Comparison of ENCODE assay signal across 7 cellular contexts in the genomic region with DNA sequence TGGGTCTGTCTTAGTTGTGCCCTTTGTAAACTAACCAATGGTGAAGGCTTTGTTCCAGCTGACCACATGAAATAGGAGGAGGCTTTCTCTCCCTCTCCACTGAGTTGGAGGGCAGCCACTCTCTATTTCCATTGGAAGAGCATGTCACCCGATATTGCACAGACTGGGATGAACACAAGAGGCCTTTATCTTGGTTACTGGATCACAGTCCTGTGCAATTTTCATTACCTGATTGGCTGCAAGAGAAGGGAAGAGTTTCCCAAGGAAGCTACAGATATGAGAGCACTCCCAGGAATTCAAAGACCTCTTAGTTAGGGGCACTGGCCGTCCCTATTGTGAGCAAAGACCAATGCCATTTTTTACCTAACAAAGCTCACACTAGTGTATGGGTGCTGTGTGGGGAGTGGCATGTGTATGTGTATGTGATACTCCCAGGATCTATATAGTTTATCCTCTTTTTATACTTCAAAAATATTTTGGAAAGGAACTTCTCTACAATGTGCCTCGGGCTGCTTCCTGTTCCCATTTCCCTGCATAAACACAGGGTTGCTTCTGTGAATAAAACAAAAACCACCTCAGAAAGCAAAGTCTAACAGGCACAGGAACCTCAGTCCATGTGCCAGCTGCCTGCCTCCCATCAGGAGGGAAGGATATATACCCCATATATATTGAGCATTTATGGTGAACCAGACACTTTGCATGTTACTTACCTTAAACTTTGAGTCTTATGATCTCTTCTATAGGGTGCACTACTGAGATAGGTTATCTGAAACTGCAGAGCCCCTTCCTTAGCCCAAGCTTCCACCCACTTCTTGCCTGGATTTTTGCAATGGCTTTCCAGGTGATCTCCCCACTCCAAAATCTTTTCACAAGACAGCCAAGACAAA.
DNase-seq lines count a peak whose midpoint lies in the region; ATAC-seq and TF ChIP-seq lines count a peak whose summit lies in the region.

No MANE protein-coding gene starts in this region.

- no peaks in the 10 kb centered on the region for H3K9me2 ChIP-seq in PC-3 (replicated peaks; ENCODE audit: low read length)

- H2AFZ ChIP-seq in PC-3 (ENCODE audit: low read length): no peak overlapping the region

- no peak overlapping the region for H3K9ac ChIP-seq in PC-3 (ENCODE audit: low read length)

- H3F3A ChIP-seq in PC-3 (ENCODE audit: low read length, unreplicated experiment): no peaks in the 10 kb centered on the region

- no peaks in the 10 kb centered on the region for H3K27me3 ChIP-seq in PC-3 (ENCODE audit: low read length)

- H3K36me3 ChIP-seq in PC-3 (ENCODE audit: low read depth, low read length): no peaks in the 10 kb centered on the region

- BruUV-seq in PC-3 (replicated peaks; lab: Mats Ljungman, UMichigan): no TSS peak

- H3K4me3 ChIP-seq in PC-3 (ENCODE audit: low read length) (no peak overlapping the region), skeletal muscle cell (ENCODE audit: low read depth, low read length) (no peak overlapping the region)

- peaks cover 27% of the 10 kb centered on the region for H3K4me1 ChIP-seq in PC-3 (ENCODE audit: insufficient read depth, low read length)

- no peak overlapping the region for H3K4me2 ChIP-seq in PC-3 (ENCODE audit: low read length)

- POLR2A ChIA-PET in PC-3 (lab: Charles Lee; ENCODE audit: unreplicated experiment): no interaction called here

- H3K79me2 ChIP-seq in PC-3 (ENCODE audit: low read length): no peaks in the 10 kb centered on the region

- intact Hi-C loops in PC-3 (cut with micrococcal nuclease): no loop called here

- CTCF ChIA-PET in PC-3 (lab: Charles Lee): no interaction called here

- H3K27ac ChIP-seq in PC-3 (ENCODE audit: low read length): no peak overlapping the region

- H4K20me1 ChIP-seq in PC-3 (ENCODE audit: low read length): no peaks in the 10 kb centered on the region

- peak; percentile 22; the same call in 1 of the 2 replicates for ATAC-seq in PC-3
- ATAC-seq in GM19351 (IDR thresholded peaks at IDR 0.05; ENCODE audit: unreplicated experiment): no peak

- TF ChIP-seq CTCF in PC-3 (conservative IDR thresholded peaks at IDR 0.05; ENCODE audit: low read depth, low read length): no peak

- no peaks in the 10 kb centered on the region for H3K9me3 ChIP-seq in PC-3 (ENCODE audit: low read length)

- DNase-seq in HS-27A (ENCODE audit: low read depth) (peak; percentile 79), PC-3 (no peak), fibroblast of peridontal ligament (ENCODE audit: extremely low read depth) (peak; percentile 88), skeletal muscle cell (ENCODE audit: low read depth) (peak; percentile 63), GOT3 (lab: John Stamatoyannopoulos, UW) (no peak)
- no peak for DNase-seq in stimulated activated CD8-positive, alpha-beta memory T cell treated with anti-CD3 and anti-CD28 coated beads, Interleukin-4, amount 100 ng/mL, for 48 hours

Comparison
In these comparisons a context has a peak if more than half of its experiments do, and no peak if none do; other contexts are left out.
1. DNase-seq: peak in HS-27A (single experiment), fibroblast of peridontal ligament (single experiment) and skeletal muscle cell (single experiment); none in PC-3 (single experiment), GOT3 (single experiment) and stimulated activated CD8-positive, alpha-beta memory T cell treated with anti-CD3 and anti-CD28 coated beads, Interleukin-4, amount 100 ng/mL, for 48 hours (single experiment).